Comparison of ENCODE assay signal across 16 cellular contexts in the genomic region with DNA sequence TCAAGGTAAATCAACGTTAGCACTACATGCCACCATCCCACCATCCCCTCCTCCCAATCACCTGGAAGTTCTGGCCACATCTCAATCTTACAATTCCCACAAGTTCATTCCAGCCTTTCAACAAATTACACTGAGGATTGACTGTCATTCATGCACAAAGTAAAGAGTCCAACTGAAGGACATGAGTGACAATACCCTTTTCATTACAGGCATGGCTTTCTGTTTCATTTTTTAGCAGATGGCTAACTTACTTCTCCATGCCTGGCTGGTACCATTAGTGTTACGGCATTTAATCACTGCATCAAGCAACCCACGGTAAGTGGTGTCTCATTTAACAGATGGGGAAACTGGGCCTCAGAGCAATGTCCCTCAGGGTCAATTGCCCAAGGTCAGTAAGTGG.
A peak's percentile ranks its signal among the peaks of the same experiment; 100 is the strongest.
DNase-seq lines count a peak whose midpoint lies in the region; ATAC-seq and TF ChIP-seq lines count a peak whose summit lies in the region.
"Had no signal": no experiment of that assay in that cellular context is flagged by ENCODE, and none has a peak within 500 bp of the region (broad histone marks: within the 10 kb centered on the region; RNA-seq: fewer than 3 reads in every experiment).

No MANE protein-coding gene starts in this region.

- H3K27ac ChIP-seq in aorta (ENCODE audit: low read depth in 1 of 2, low read length in 2 of 2) (no peak overlapping the region), sigmoid colon (no peak overlapping the region)
- H3K27ac ChIP-seq: A549, adrenal gland, dorsolateral prefrontal cortex, gastrocnemius medialis, VCaP had no signal

- ATAC-seq in activated naive CD8-positive, alpha-beta T cell treated with anti-CD3 and anti-CD28 coated beads, Interleukin-2, amount 50 U/mL, for 24 hours = no peak
- ATAC-seq in HG02678 (IDR thresholded peaks at IDR 0.05; ENCODE audit: unreplicated experiment) (peak; percentile 75), aorta (ENCODE audit: low FRiP score) (no peak)
- ATAC-seq: A549, gastrocnemius medialis had no signal

- no peak overlapping the region for H3K27ac Mint-ChIP-seq in activated naive CD8-positive, alpha-beta T cell treated with anti-CD3 and anti-CD28 coated beads, Interleukin-2, amount 50 U/mL, for 24 hours
- H3K27ac Mint-ChIP-seq in activated naive CD8-positive, alpha-beta T cell treated with anti-CD3 and anti-CD28 coated beads for 36 hours = no peak overlapping the region
- H3K27ac Mint-ChIP-seq in progenitor cell of endocrine pancreas = peak overlapping the region; percentile 67

- H3K9me3 Mint-ChIP-seq in activated naive CD8-positive, alpha-beta T cell treated with anti-CD3 and anti-CD28 coated beads, Interleukin-2, amount 50 U/mL, for 24 hours = no peaks in the 10 kb centered on the region
- H3K9me3 Mint-ChIP-seq in activated naive CD8-positive, alpha-beta T cell treated with anti-CD3 and anti-CD28 coated beads for 36 hours = no peaks in the 10 kb centered on the region
- H3K9me3 Mint-ChIP-seq in progenitor cell of endocrine pancreas (ENCODE audit: low read depth) = no peaks in the 10 kb centered on the region
- H3K9me3 Mint-ChIP-seq: neural crest cell had no signal

- peaks cover 21% of the 10 kb centered on the region for H3K4me1 Mint-ChIP-seq in activated naive CD8-positive, alpha-beta T cell treated with anti-CD3 and anti-CD28 coated beads, Interleukin-2, amount 50 U/mL, for 24 hours
- H3K4me1 Mint-ChIP-seq in activated naive CD8-positive, alpha-beta T cell treated with anti-CD3 and anti-CD28 coated beads for 36 hours = peaks cover 4% of the 10 kb centered on the region
- H3K4me1 Mint-ChIP-seq in progenitor cell of endocrine pancreas (ENCODE audit: low read depth) = peaks cover 39% of the 10 kb centered on the region

- WGBS in aorta, 2 donors = 74 to 76% methylated on average over 3 of the region's 3 CpGs
- WGBS in sigmoid colon, 2 donors = 64 to 78% methylated on average over 3 of the region's 3 CpGs

- H3K27me3 Mint-ChIP-seq in activated naive CD8-positive, alpha-beta T cell treated with anti-CD3 and anti-CD28 coated beads, Interleukin-2, amount 50 U/mL, for 24 hours = peaks cover 22% of the 10 kb centered on the region
- H3K27me3 Mint-ChIP-seq in activated naive CD8-positive, alpha-beta T cell treated with anti-CD3 and anti-CD28 coated beads for 36 hours = peaks cover 54% of the 10 kb centered on the region
- no peaks in the 10 kb centered on the region for H3K27me3 Mint-ChIP-seq in progenitor cell of endocrine pancreas

- H3K4me3 ChIP-seq in aorta (ENCODE audit: low read length in 2 of 2) (no peak overlapping the region), sigmoid colon (no peak overlapping the region)
- H3K4me3 ChIP-seq: A549, adrenal gland, dorsolateral prefrontal cortex, gastrocnemius medialis, MG63 had no signal

- intact Hi-C loops in aorta (cut with DNase I) (no loop called here), sigmoid colon (cut with DNase I) (no loop called here)

- H3K4me3 Mint-ChIP-seq in activated naive CD8-positive, alpha-beta T cell treated with anti-CD3 and anti-CD28 coated beads, Interleukin-2, amount 50 U/mL, for 24 hours = peak overlapping the region; percentile 5
- H3K4me3 Mint-ChIP-seq in activated naive CD8-positive, alpha-beta T cell treated with anti-CD3 and anti-CD28 coated beads for 36 hours = no peak overlapping the region
- no peak overlapping the region for H3K4me3 Mint-ChIP-seq in progenitor cell of endocrine pancreas (ENCODE audit: low read depth)
- H3K4me3 Mint-ChIP-seq: neural crest cell had no signal

- no peak for TF ChIP-seq CTCF in progenitor cell of endocrine pancreas (IDR thresholded peaks at IDR 0.05; ENCODE audit: unreplicated experiment)
- TF ChIP-seq CTCF in sigmoid colon (IDR thresholded peaks at IDR 0.05) = no peak

- no peak for TF ChIP-seq EP300 in sigmoid colon (IDR thresholded peaks at IDR 0.05)

- H3K27me3 ChIP-seq in aorta (ENCODE audit: control insufficient read depth in 1 of 2, insufficient read depth in 2 of 2, low read length in 1 of 2) (no peaks in the 10 kb centered on the region), sigmoid colon (no peaks in the 10 kb centered on the region)
- H3K27me3 ChIP-seq: adrenal gland, gastrocnemius medialis, MG63 had no signal

- H3K9me3 ChIP-seq in aorta (ENCODE audit: control insufficient read depth, low read length) (no peaks in the 10 kb centered on the region), sigmoid colon (no peaks in the 10 kb centered on the region)
- H3K9me3 ChIP-seq: A549, adrenal gland, gastrocnemius medialis, MG63 had no signal

- H3K4me1 ChIP-seq in aorta (ENCODE audit: control insufficient read depth in 1 of 2, insufficient read depth in 2 of 2, low read length in 2 of 2) (no peaks in the 10 kb centered on the region), sigmoid colon (peaks cover 0 to 29% (median 14%) of the 10 kb centered on the region in 4 donors)
- H3K4me1 ChIP-seq: adrenal gland, gastrocnemius medialis had no signal

- DNase-seq in activated naive CD8-positive, alpha-beta T cell treated with anti-CD3 and anti-CD28 coated beads, Interleukin-2, amount 50 U/mL, for 24 hours = no peak
- DNase-seq in activated naive CD8-positive, alpha-beta T cell treated with anti-CD3 and anti-CD28 coated beads for 36 hours = no peak
- peak; percentile 77 for DNase-seq in NCI-H69 (lab: John Stamatoyannopoulos, UW)
- no peak for DNase-seq in progenitor cell of endocrine pancreas (ENCODE audit: low spot score, unreplicated experiment)
- DNase-seq in aorta = no peak
- no peak for DNase-seq in sigmoid colon
- DNase-seq in NCI-H146 treated with DMSO at 0.1 percent for 48 hours (lab: John Stamatoyannopoulos, UW; ENCODE audit: unreplicated experiment) = no peak
- DNase-seq: activated CD8-positive, alpha-beta memory T cell treated with anti-CD3 and anti-CD28 coated beads, Interleukin-2, amount 50 U/mL, for 4 hours; adrenal gland; dorsolateral prefrontal cortex; gastrocnemius medialis had no signal

- TF ChIP-seq POLR2A in sigmoid colon (IDR thresholded peaks at IDR 0.05) = no peak

- no peaks in the 10 kb centered on the region for H3K36me3 Mint-ChIP-seq in activated naive CD8-positive, alpha-beta T cell treated with anti-CD3 and anti-CD28 coated beads, Interleukin-2, amount 50 U/mL, for 24 hours (ENCODE audit: low read depth)
- no peaks in the 10 kb centered on the region for H3K36me3 Mint-ChIP-seq in activated naive CD8-positive, alpha-beta T cell treated with anti-CD3 and anti-CD28 coated beads for 36 hours
- H3K36me3 Mint-ChIP-seq in progenitor cell of endocrine pancreas (ENCODE audit: insufficient read depth) = peaks cover 15% of the 10 kb centered on the region

- no peaks in the 10 kb centered on the region for H3K36me3 ChIP-seq in aorta (ENCODE audit: control insufficient read depth in 1 of 2, insufficient read depth in 2 of 2, low read length in 1 of 2)
- peaks cover 0 to 2% (median 0%) of the 10 kb centered on the region in 4 donors for H3K36me3 ChIP-seq in sigmoid colon
- H3K36me3 ChIP-seq: adrenal gland, gastrocnemius medialis had no signal
